8 cellular contexts compared by ENCODE assay signal in the genomic region with DNA sequence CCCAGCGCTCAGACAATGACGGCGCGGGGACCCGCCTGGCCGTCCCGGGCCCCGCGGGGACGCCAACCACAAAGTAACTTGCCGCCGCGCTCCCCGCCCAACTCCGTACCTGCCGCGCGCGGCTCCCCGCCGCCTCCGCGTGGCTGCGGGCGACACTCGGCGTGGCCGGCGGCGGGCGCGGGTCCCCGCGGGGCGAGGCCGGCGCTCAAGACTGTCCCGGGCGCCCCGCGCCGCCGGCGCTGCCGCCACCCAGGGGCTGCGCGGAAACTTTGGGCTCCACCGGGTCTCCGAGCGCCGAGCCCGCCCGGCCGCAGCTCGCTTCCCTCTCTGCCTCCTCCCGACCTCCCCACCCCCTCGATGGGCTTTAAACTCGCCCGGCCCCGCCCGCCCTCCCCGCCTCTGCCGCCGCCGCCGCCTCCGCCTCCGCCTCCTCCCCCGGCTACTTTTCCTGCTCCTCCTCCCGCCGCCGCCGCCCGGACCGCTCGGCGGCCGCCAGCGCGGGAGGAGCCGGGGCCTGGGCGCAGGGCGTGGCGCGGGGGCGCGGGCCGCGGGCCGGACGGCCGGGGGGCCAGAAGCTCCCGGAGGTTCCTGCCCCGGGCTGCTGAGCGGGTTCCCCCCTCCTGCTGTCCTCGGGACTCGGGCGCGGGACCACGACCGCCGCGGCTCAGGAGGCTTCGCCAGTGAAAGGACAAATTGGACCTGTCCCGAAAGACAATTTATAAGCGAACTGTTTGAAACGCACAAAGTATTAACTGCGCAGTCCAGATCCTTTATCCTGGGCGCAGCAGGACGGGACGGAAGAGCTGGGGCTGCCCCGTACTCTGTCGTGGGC. TPM values are rescaled to one million over a fixed set of nuclear protein-coding genes. Genes with fewer than 3 reads are reported as not detected.
A peak's percentile ranks its signal among the peaks of the same experiment; 100 is the strongest.
DNase-seq lines count a peak whose midpoint lies in the region; ATAC-seq and TF ChIP-seq lines count a peak whose summit lies in the region.

No MANE protein-coding gene starts in this region.

- H3K9me3 ChIP-seq in AG04450 (ENCODE audit: control insufficient read depth, insufficient read depth, low read length) (peaks cover 5% of the 10 kb centered on the region), mammary epithelial cell (replicated peaks; ENCODE audit: insufficient read depth, low read length) (peaks cover 5% of the 10 kb centered on the region), smooth muscle cell (replicated peaks; ENCODE audit: low read depth) (no peaks in the 10 kb centered on the region)

- H3K4me2 ChIP-seq in mammary epithelial cell (ENCODE audit: insufficient read depth, low read depth, low read length) (peak overlapping the region; percentile 80), smooth muscle cell (peak overlapping the region; percentile 86)

- peak; percentile 46 to 69 (median 66) for ATAC-seq in T-cell (replicated peaks in 1 of 4)
- ATAC-seq in GM18868 (IDR thresholded peaks at IDR 0.05; ENCODE audit: unreplicated experiment), result no peak

- TF ChIP-seq CTCF in AG04450 (IDR thresholded peaks at IDR 0.05; ENCODE audit: low read depth, low read length) (no peak), HFFc6 (IDR thresholded peaks at IDR 0.05) (no peak), mammary epithelial cell (conservative IDR thresholded peaks at IDR 0.05 in 1 of 2, IDR thresholded peaks at IDR 0.05 in 1 of 2; ENCODE audit: extremely low read depth in 1 of 2, insufficient read depth in 1 of 2, low read depth in 1 of 2, low read length in 2 of 2) (no peak), smooth muscle cell (IDR thresholded peaks at IDR 0.05; ENCODE audit: borderline replicate concordance, insufficient read depth, poor library complexity, severe bottlenecking) (no peak)

- H3K27ac ChIP-seq in AG04450 (ENCODE audit: low read depth, low read length), result peak overlapping the region; percentile 21
- no peak overlapping the region for H3K27ac ChIP-seq in mammary epithelial cell (ENCODE audit: insufficient read depth, low read depth, low read length)
- peak overlapping the region; percentile 17 for H3K27ac ChIP-seq in smooth muscle cell (ENCODE audit: low read depth)

- no peaks in the 10 kb centered on the region for H4K20me1 ChIP-seq in mammary epithelial cell (ENCODE audit: insufficient read depth, low read length)
- H4K20me1 ChIP-seq in smooth muscle cell (ENCODE audit: low read depth), result peaks cover 34% of the 10 kb centered on the region

- H3K27ac Mint-ChIP-seq in HFFc6 (no peak overlapping the region), T-cell (no peak overlapping the region)

- intact Hi-C loops in mammary epithelial cell (cut with micrococcal nuclease), result loop anchor here (2.0 to 10.0 kb wide), 2 partner anchors 207 to 329 kb away; no protein-coding TSS in a partner anchor

- POLR2A ChIA-PET in AG04450 (lab: Yijun Ruan, JAX) (no interaction called here), T-cell (lab: Charles Lee) (no interaction called here)

- H3K4me3 ChIP-seq in AG04450 (ENCODE audit: low read depth, low read length) (peak overlapping the region; percentile 78), mammary epithelial cell (replicated peaks in 1 of 3; ENCODE audit: insufficient read depth in 1 of 3, low read depth in 2 of 3, low read length in 3 of 3) (peak overlapping the region in 2 of 3 experiments; percentile 37 to 53), smooth muscle cell (peak overlapping the region; percentile 67)

- BruUV-seq in mammary epithelial cell (replicated peaks; lab: Mats Ljungman, UMichigan), result no TSS peak

- H3K9ac ChIP-seq in mammary epithelial cell (ENCODE audit: insufficient read depth, low read length), result no peak overlapping the region
- H3K9ac ChIP-seq in smooth muscle cell (ENCODE audit: low read depth), result peak overlapping the region; percentile 37

- in situ Hi-C loops in mammary epithelial cell (cut with MboI; ENCODE audit: low sequenced_read_pairs in 2 of 2), result no loop called here

- H3K27me3 Mint-ChIP-seq in HFFc6 (ENCODE audit: insufficient read depth), result peaks cover 6% of the 10 kb centered on the region
- peaks cover 4 to 64% of the 10 kb centered on the region in 2 donors for H3K27me3 Mint-ChIP-seq in T-cell

- H3K27me3 ChIP-seq in AG04450 (ENCODE audit: control insufficient read depth, insufficient read depth, low read length) (peaks cover 11% of the 10 kb centered on the region), mammary epithelial cell (ENCODE audit: insufficient read depth, low read length) (peaks cover 13% of the 10 kb centered on the region), smooth muscle cell (ENCODE audit: low read depth) (no peaks in the 10 kb centered on the region)

- H3K9me3 Mint-ChIP-seq in HFFc6, result peaks cover 9% of the 10 kb centered on the region
- H3K9me3 Mint-ChIP-seq in T-cell, result peaks cover 0 to 3% (median under 1%) of the 10 kb centered on the region in 3 donors

- peaks cover 11% of the 10 kb centered on the region for H3K79me2 ChIP-seq in mammary epithelial cell (ENCODE audit: insufficient read depth, low read length)
- H3K79me2 ChIP-seq in smooth muscle cell (ENCODE audit: low read depth), result peaks cover 36% of the 10 kb centered on the region

- H3K36me3 ChIP-seq in mammary epithelial cell (ENCODE audit: insufficient read depth, low read length) (no peaks in the 10 kb centered on the region), smooth muscle cell (ENCODE audit: low read depth) (no peaks in the 10 kb centered on the region)

- CTCF ChIA-PET in AG04450 (lab: Charles Lee), result interaction anchor here (0.5 kb wide), 1 partner anchor 271 kb away, joined by 4 read pairs; no protein-coding TSS in a partner anchor
- CTCF ChIA-PET in T-cell (lab: Charles Lee), result no interaction called here
- CTCF ChIA-PET in mammary epithelial cell (lab: Charles Lee; ENCODE audit: low non-redundant PET), result no interaction called here

- 3% methylated on average over 22 of the region's 113 CpGs for WGBS in mammary epithelial cell (ENCODE audit: low coverage, missing lambda C conversion rate)
- WGBS in smooth muscle cell (ENCODE audit: low lambda C conversion rate), result 1% methylated on average over 26 of the region's 113 CpGs

- H3K36me3 Mint-ChIP-seq in HFFc6 (ENCODE audit: low read depth) (peaks cover 13% of the 10 kb centered on the region), T-cell (no peaks in the 10 kb centered on the region)

- H3K4me3 Mint-ChIP-seq in HFFc6 (peak overlapping the region; percentile 61), T-cell (peak overlapping the region; percentile 69 to 75 (median 71))

- peaks cover 21% of the 10 kb centered on the region for H3K4me1 Mint-ChIP-seq in HFFc6 (ENCODE audit: low read depth)
- peaks cover 12 to 25% (median 18%) of the 10 kb centered on the region in 3 donors for H3K4me1 Mint-ChIP-seq in T-cell

- peaks cover 18% of the 10 kb centered on the region for H3F3A ChIP-seq in smooth muscle cell (ENCODE audit: low read depth)

- dilution Hi-C loops in mammary epithelial cell (cut with HindIII; ENCODE audit: low sequenced_read_pairs), result no loop called here

- H3K4me1 ChIP-seq in mammary epithelial cell (ENCODE audit: insufficient read depth, low read length) (no peaks in the 10 kb centered on the region), smooth muscle cell (ENCODE audit: low read depth) (peaks cover 29% of the 10 kb centered on the region)

- DNase-seq in AG04450 (ENCODE audit: low read depth, low spot score) (no peak), HFFc6 (peak; percentile 26), T-cell (peak in 13 of 34 experiments; percentile 9 to 46 (median 22)), mammary epithelial cell (no peak), iPS-NIHi7 (ENCODE audit: extremely low spot score) (peak; percentile 82), smooth muscle cell (lab: John Stamatoyannopoulos, UW; ENCODE audit: unreplicated experiment) (peak; percentile 23), NCI-H2081 treated with DMSO at 0.1 percent for 48 hours (lab: John Stamatoyannopoulos, UW) (no peak)

- H2AFZ ChIP-seq in mammary epithelial cell (ENCODE audit: low read depth, low read length) (peak overlapping the region; percentile 66), smooth muscle cell (ENCODE audit: low read depth) (peak overlapping the region; percentile 91)

RNA-seq across cellular contexts. Expression of a gene that starts 10.6 kb away (rescaled TPM):
- polyA plus RNA-seq in AG04450 (2011; rRNA removed) (8.0 and 12.1 TPM in 2 replicates), mammary epithelial cell (3.3 TPM), smooth muscle cell (17.7 and 18.0 TPM in 2 replicates)
- 29.2 and 30.9 TPM in 2 replicates for polyA minus RNA-seq in AG04450 (2011; rRNA and poly(A)+ RNA removed)
- 10 to 100 TPM; 13.6 to 17.8 (median 14.8) TPM for total RNA-seq in HFFc6 (2021; fragmentation: NEBNext Ultra II Directional; extraction: Animal tissue kit (Norgen Biotek cat#: 25700))
- total RNA-seq in T-cell (10 to 100 TPM in 3 of 5 donors, 1 to 10 TPM in 2; 7.1 to 11.1 (median 10.1) TPM), mammary epithelial cell (10 to 100 TPM; 28.4 to 48.7 TPM), smooth muscle cell (16.2 and 20.1 TPM in 2 replicates)
- 10.9 TPM for polyA minus RNA-seq in mammary epithelial cell

Comparison
In these comparisons a context has a peak if more than half of its experiments do, and no peak if none do; other contexts are left out.
1. DNase-seq: peak in HFFc6 (single experiment), iPS-NIHi7 (single experiment) and smooth muscle cell (single experiment); none in AG04450 (single experiment), mammary epithelial cell (single experiment) and NCI-H2081 treated with DMSO at 0.1 percent for 48 hours (single experiment).
2. Peak in every context shown above with its lines, with median percentiles within 50 percentile points of each other: H3K4me3 ChIP-seq.